In genomic region chr20:20712474-20713243, GRCh38 we compare ENCODE assay signal across 1 cellular context.
A peak's percentile ranks its signal among the peaks of the same experiment; 100 is the strongest.
TF ChIP-seq lines count a peak whose summit lies in the region.

Gene RALGAPA2 (minus strand): TSS chr20:20712644. CDS start chr20:20712480, 164 bp downstream.

TF ChIP-seq in HepG2, 621 proteins besides CTCF, POLR2A, EP300 and RAD21 (continued from another document and continues in another):
- TF ChIP-seq ATF5 (CRISPR knock-in tag; IDR thresholded peaks at IDR 0.05; ENCODE audit: low read depth) (no peak), SCMH1 (CRISPR knock-in tag; IDR thresholded peaks at IDR 0.05; ENCODE audit: borderline replicate concordance) (no peak), TIGD3 (CRISPR knock-in tag; IDR thresholded peaks at IDR 0.05; ENCODE audit: borderline replicate concordance) (no peak), RBM39 (IDR thresholded peaks at IDR 0.05; ENCODE audit: low read depth, low read length, poor library complexity, severe bottlenecking) (peak; percentile 85), GLI4 (CRISPR knock-in tag; IDR thresholded peaks at IDR 0.05; ENCODE audit: borderline replicate concordance) (no peak), ZNF160 (CRISPR knock-in tag; IDR thresholded peaks at IDR 0.05) (peak; percentile 45; the same call in 1 of the 2 replicates), SOX5 (CRISPR knock-in tag; IDR thresholded peaks at IDR 0.05; ENCODE audit: borderline replicate concordance) (peak; percentile 57; the same call in 1 of the 2 replicates), MYNN (CRISPR knock-in tag; IDR thresholded peaks at IDR 0.05; ENCODE audit: low read depth) (0 out of 2 replicates have a peak, but pooled peaks have one; percentile 33), KLF6 (CRISPR knock-in tag; IDR thresholded peaks at IDR 0.05) (peak; percentile 91; the same call in 1 of the 2 replicates), KMT2A (CRISPR knock-in tag; IDR thresholded peaks at IDR 0.05) (peak; percentile 71), ZBTB49 (CRISPR knock-in tag; IDR thresholded peaks at IDR 0.05; ENCODE audit: borderline replicate concordance) (peak; percentile 59; the same call in 1 of the 2 replicates), ATF2 (CRISPR knock-in tag; IDR thresholded peaks at IDR 0.05) (peak; percentile 78; the same call in 1 of the 2 replicates), CHD4 (IDR thresholded peaks at IDR 0.05; ENCODE audit: borderline replicate concordance, low read length) (no peak), MTA1 (CRISPR knock-in tag; IDR thresholded peaks at IDR 0.05; ENCODE audit: borderline replicate concordance) (peak; percentile 86), ETV6 (CRISPR knock-in tag; conservative IDR thresholded peaks at IDR 0.05) (no peak; the same call in 1 of the 2 replicates), ISL2 (CRISPR knock-in tag; IDR thresholded peaks at IDR 0.05) (peak; percentile 56; the same call in 1 of the 2 replicates), ZNF33B (CRISPR knock-in tag; IDR thresholded peaks at IDR 0.05) (no peak), ZNF383 (CRISPR knock-in tag; IDR thresholded peaks at IDR 0.05; ENCODE audit: borderline replicate concordance) (no peak), ZNF3 (CRISPR knock-in tag; IDR thresholded peaks at IDR 0.05) (no peak), MTERF4 (CRISPR knock-in tag; IDR thresholded peaks at IDR 0.05) (no peak), ZSCAN21 (CRISPR knock-in tag; IDR thresholded peaks at IDR 0.05; ENCODE audit: borderline replicate concordance) (peak; percentile 91; the same call in 1 of the 2 replicates), KDM4B (CRISPR knock-in tag; IDR thresholded peaks at IDR 0.05) (0 out of 2 replicates have a peak, but pooled peaks have one; percentile 13), MBD4 (IDR thresholded peaks at IDR 0.05; ENCODE audit: borderline replicate concordance, low read length) (no peak), NCOA2 (CRISPR knock-in tag; IDR thresholded peaks at IDR 0.05) (peak; percentile 58; the same call in 1 of the 2 replicates), E2F1 (CRISPR knock-in tag; IDR thresholded peaks at IDR 0.05) (peak; percentile 96), MNT (IDR thresholded peaks at IDR 0.05) (peak; percentile 66), CENPT (CRISPR knock-in tag; IDR thresholded peaks at IDR 0.05; ENCODE audit: low read depth) (no peak), RBAK (CRISPR knock-in tag; IDR thresholded peaks at IDR 0.05) (no peak), GZF1 (CRISPR knock-in tag; IDR thresholded peaks at IDR 0.05) (0 out of 2 replicates have a peak, but pooled peaks have one; percentile 48), ZNF615 (CRISPR knock-in tag; IDR thresholded peaks at IDR 0.05; ENCODE audit: borderline replicate concordance) (peak; percentile 52; the same call in 1 of the 2 replicates), RCOR2 (CRISPR knock-in tag; IDR thresholded peaks at IDR 0.05) (no peak), SMARCE1 (IDR thresholded peaks at IDR 0.05; ENCODE audit: borderline replicate concordance) (no peak), BRD4 (CRISPR knock-in tag; IDR thresholded peaks at IDR 0.05) (0 out of 2 replicates have a peak, but pooled peaks have one; percentile 26), USF2 (IDR thresholded peaks at IDR 0.05; ENCODE audit: low read depth, low read length) (peak; percentile 80), USF2 (CRISPR knock-in tag; IDR thresholded peaks at IDR 0.05; ENCODE audit: borderline replicate concordance) (peak; percentile 86), ZNF234 (CRISPR knock-in tag; conservative IDR thresholded peaks at IDR 0.05) (no peak; the same call in 1 of the 2 replicates), HMG20A (CRISPR knock-in tag; IDR thresholded peaks at IDR 0.05; ENCODE audit: borderline replicate concordance) (no peak), FOXP4 (CRISPR knock-in tag; IDR thresholded peaks at IDR 0.05) (peak; percentile 35; the same call in 1 of the 2 replicates), ZNF563 (CRISPR knock-in tag; IDR thresholded peaks at IDR 0.05) (no peak), SMYD3 (CRISPR knock-in tag; IDR thresholded peaks at IDR 0.05) (peak; percentile 60; the same call in 1 of the 2 replicates), ZBTB3 (CRISPR knock-in tag; IDR thresholded peaks at IDR 0.05; ENCODE audit: borderline replicate concordance, low read depth) (no peak), ESRRA (CRISPR knock-in tag; IDR thresholded peaks at IDR 0.05; ENCODE audit: low read depth) (peak; percentile 34; the same call in 1 of the 2 replicates), SYNCRIP (IDR thresholded peaks at IDR 0.05; ENCODE audit: insufficient read depth, low read depth, low read length) (no peak), SALL2 (CRISPR knock-in tag; IDR thresholded peaks at IDR 0.05) (peak; percentile 11; the same call in 1 of the 2 replicates), ZNF773 (CRISPR knock-in tag; IDR thresholded peaks at IDR 0.05; ENCODE audit: borderline replicate concordance) (no peak), ZBTB33 (CRISPR knock-in tag; IDR thresholded peaks at IDR 0.05) (no peak), FOXC1 (CRISPR knock-in tag; IDR thresholded peaks at IDR 0.05; ENCODE audit: borderline replicate concordance) (peak; percentile 72; the same call in 1 of the 2 replicates)
